1 cellular context compared by ENCODE assay signal in the genomic region with DNA sequence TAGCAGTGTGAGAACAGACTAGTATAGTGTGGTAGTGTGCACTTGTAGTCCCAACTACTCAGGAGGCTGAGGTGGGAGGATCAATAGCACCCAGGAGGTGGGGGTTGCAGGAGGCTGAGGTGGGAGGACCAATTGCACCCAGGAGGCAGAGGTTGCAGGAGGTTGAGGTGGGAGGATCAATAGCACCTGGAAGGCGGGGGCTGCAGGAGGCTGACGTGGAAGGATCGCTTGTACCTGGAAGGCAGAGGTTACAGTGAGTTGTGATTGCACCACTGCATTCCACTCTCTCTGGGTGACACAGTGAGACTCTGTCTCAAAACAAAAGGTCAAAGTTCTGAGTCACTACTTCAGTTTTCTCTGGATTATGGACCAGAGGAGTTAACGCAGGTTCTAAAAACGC.
TF ChIP-seq lines count a peak whose summit lies in the region.

No MANE protein-coding gene starts in this region.

TF ChIP-seq in HepG2, 621 proteins besides CTCF, POLR2A, EP300 and RAD21 (continued from another document and continues in another):
- TF ChIP-seq ZNF775 (CRISPR knock-in tag; IDR thresholded peaks at IDR 0.05; ENCODE audit: borderline replicate concordance) (no peak), ZNF552 (CRISPR knock-in tag; IDR thresholded peaks at IDR 0.05; ENCODE audit: borderline replicate concordance) (no peak), ZNF619 (CRISPR knock-in tag; IDR thresholded peaks at IDR 0.05) (no peak), ZMYM2 (CRISPR knock-in tag; IDR thresholded peaks at IDR 0.05) (peak; percentile 68; the same call in 1 of the 2 replicates), SATB2 (CRISPR knock-in tag; IDR thresholded peaks at IDR 0.05) (no peak), FIP1L1 (IDR thresholded peaks at IDR 0.05; ENCODE audit: borderline replicate concordance, insufficient read depth, low read depth, low read length) (no peak), AFF4 (CRISPR knock-in tag; IDR thresholded peaks at IDR 0.05) (no peak), KDM3A (CRISPR knock-in tag; IDR thresholded peaks at IDR 0.05; ENCODE audit: low read depth) (no peak), ZNF260 (CRISPR knock-in tag; IDR thresholded peaks at IDR 0.05; ENCODE audit: borderline replicate concordance, low read depth) (no peak), RFXANK (CRISPR knock-in tag; IDR thresholded peaks at IDR 0.05) (no peak), NFYB (CRISPR knock-in tag; IDR thresholded peaks at IDR 0.05) (no peak), PHF21A (CRISPR knock-in tag; IDR thresholded peaks at IDR 0.05) (0 out of 2 replicates have a peak, but pooled peaks have one; percentile 44), LCORL (IDR thresholded peaks at IDR 0.05) (no peak), LCORL (CRISPR knock-in tag; IDR thresholded peaks at IDR 0.05) (0 out of 2 replicates have a peak, but pooled peaks have one; percentile 40), ZNF343 (CRISPR knock-in tag; IDR thresholded peaks at IDR 0.05) (no peak), MEIS1 (CRISPR knock-in tag; IDR thresholded peaks at IDR 0.05; ENCODE audit: borderline replicate concordance) (peak; percentile 45; the same call in 1 of the 2 replicates), TOPORS (CRISPR knock-in tag; IDR thresholded peaks at IDR 0.05) (no peak), ZEB1 (IDR thresholded peaks at IDR 0.05; ENCODE audit: insufficient replicate concordance, low read depth) (peak; percentile 93), CEBPG (CRISPR knock-in tag; IDR thresholded peaks at IDR 0.05) (peak; percentile 90), PHF5A (CRISPR knock-in tag; IDR thresholded peaks at IDR 0.05; ENCODE audit: low read depth, unreplicated experiment) (peak; percentile 32), ZNF160 (CRISPR knock-in tag; IDR thresholded peaks at IDR 0.05) (no peak), HIC2 (CRISPR knock-in tag; IDR thresholded peaks at IDR 0.05; ENCODE audit: low read depth) (no peak), CBX5 (CRISPR knock-in tag; IDR thresholded peaks at IDR 0.05; ENCODE audit: borderline replicate concordance) (0 out of 2 replicates have a peak, but pooled peaks have one; percentile 37), MTERF4 (CRISPR knock-in tag; IDR thresholded peaks at IDR 0.05) (no peak), PPARG (CRISPR knock-in tag; conservative IDR thresholded peaks at IDR 0.05) (0 out of 2 replicates have a peak, but pooled peaks have one; percentile 49), NFIC (IDR thresholded peaks at IDR 0.05; ENCODE audit: low read length) (no peak), KLF13 (CRISPR knock-in tag; IDR thresholded peaks at IDR 0.05) (no peak), ESRRA (CRISPR knock-in tag; IDR thresholded peaks at IDR 0.05; ENCODE audit: low read depth) (peak; percentile 56; the same call in 1 of the 2 replicates), CC2D1A (CRISPR knock-in tag; IDR thresholded peaks at IDR 0.05) (no peak), SP5 (CRISPR knock-in tag; IDR thresholded peaks at IDR 0.05; ENCODE audit: borderline replicate concordance, low read depth) (no peak), MTA1 (CRISPR knock-in tag; IDR thresholded peaks at IDR 0.05; ENCODE audit: borderline replicate concordance) (peak; percentile 46; the same call in 1 of the 2 replicates), MTF2 (CRISPR knock-in tag; IDR thresholded peaks at IDR 0.05; ENCODE audit: borderline replicate concordance) (no peak), PRDM15 (CRISPR knock-in tag; IDR thresholded peaks at IDR 0.05) (no peak)
- TF ChIP-seq, protein P1, sequence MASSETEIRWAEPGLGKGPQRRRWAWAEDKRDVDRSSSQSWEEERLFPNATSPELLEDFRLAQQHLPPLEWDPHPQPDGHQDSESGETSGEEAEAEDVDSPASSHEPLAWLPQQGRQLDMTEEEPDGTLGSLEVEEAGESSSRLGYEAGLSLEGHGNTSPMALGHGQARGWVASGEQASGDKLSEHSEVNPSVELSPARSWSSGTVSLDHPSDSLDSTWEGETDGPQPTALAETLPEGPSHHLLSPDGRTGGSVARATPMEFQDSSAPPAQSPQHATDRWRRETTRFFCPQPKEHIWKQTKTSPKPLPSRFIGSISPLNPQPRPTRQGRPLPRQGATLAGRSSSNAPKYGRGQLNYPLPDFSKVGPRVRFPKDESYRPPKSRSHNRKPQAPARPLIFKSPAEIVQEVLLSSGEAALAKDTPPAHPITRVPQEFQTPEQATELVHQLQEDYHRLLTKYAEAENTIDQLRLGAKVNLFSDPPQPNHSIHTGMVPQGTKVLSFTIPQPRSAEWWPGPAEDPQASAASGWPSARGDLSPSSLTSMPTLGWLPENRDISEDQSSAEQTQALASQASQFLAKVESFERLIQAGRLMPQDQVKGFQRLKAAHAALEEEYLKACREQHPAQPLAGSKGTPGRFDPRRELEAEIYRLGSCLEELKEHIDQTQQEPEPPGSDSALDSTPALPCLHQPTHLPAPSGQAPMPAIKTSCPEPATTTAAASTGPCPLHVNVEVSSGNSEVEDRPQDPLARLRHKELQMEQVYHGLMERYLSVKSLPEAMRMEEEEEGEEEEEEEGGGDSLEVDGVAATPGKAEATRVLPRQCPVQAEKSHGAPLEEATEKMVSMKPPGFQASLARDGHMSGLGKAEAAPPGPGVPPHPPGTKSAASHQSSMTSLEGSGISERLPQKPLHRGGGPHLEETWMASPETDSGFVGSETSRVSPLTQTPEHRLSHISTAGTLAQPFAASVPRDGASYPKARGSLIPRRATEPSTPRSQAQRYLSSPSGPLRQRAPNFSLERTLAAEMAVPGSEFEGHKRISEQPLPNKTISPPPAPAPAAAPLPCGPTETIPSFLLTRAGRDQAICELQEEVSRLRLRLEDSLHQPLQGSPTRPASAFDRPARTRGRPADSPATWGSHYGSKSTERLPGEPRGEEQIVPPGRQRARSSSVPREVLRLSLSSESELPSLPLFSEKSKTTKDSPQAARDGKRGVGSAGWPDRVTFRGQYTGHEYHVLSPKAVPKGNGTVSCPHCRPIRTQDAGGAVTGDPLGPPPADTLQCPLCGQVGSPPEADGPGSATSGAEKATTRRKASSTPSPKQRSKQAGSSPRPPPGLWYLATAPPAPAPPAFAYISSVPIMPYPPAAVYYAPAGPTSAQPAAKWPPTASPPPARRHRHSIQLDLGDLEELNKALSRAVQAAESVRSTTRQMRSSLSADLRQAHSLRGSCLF (CRISPR knock-in tag; IDR thresholded peaks at IDR 0.05; ENCODE audit: borderline replicate concordance) = no peak
- TF ChIP-seq, protein P2, sequence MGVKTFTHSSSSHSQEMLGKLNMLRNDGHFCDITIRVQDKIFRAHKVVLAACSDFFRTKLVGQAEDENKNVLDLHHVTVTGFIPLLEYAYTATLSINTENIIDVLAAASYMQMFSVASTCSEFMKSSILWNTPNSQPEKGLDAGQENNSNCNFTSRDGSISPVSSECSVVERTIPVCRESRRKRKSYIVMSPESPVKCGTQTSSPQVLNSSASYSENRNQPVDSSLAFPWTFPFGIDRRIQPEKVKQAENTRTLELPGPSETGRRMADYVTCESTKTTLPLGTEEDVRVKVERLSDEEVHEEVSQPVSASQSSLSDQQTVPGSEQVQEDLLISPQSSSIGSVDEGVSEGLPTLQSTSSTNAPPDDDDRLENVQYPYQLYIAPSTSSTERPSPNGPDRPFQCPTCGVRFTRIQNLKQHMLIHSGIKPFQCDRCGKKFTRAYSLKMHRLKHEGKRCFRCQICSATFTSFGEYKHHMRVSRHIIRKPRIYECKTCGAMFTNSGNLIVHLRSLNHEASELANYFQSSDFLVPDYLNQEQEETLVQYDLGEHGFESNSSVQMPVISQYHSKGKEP (CRISPR knock-in tag; IDR thresholded peaks at IDR 0.05) = no peak
- TF ChIP-seq, protein P3, sequence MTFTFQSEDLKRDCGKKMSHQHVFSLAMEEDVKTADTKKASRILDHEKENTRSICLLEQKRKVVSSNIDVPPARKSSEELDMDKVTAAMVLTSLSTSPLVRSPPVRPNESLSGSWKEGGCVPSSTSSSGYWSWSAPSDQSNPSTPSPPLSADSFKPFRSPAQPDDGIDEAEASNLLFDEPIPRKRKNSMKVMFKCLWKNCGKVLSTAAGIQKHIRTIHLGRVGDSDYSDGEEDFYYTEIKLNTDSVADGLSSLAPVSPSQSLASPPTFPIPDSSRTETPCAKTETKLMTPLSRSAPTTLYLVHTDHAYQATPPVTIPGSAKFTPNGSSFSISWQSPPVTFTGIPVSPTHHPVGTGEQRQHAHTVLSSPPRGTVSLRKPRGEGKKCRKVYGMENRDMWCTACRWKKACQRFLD (CRISPR knock-in tag; IDR thresholded peaks at IDR 0.05; ENCODE audit: borderline replicate concordance) = no peak
- TF ChIP-seq, protein P4, sequence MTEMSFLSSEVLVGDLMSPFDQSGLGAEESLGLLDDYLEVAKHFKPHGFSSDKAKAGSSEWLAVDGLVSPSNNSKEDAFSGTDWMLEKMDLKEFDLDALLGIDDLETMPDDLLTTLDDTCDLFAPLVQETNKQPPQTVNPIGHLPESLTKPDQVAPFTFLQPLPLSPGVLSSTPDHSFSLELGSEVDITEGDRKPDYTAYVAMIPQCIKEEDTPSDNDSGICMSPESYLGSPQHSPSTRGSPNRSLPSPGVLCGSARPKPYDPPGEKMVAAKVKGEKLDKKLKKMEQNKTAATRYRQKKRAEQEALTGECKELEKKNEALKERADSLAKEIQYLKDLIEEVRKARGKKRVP (CRISPR knock-in tag; IDR thresholded peaks at IDR 0.05) = peak in 1 of 2 experiments; percentile 36; a peak in 1 of 4 replicates
- TF ChIP-seq, protein P5, sequence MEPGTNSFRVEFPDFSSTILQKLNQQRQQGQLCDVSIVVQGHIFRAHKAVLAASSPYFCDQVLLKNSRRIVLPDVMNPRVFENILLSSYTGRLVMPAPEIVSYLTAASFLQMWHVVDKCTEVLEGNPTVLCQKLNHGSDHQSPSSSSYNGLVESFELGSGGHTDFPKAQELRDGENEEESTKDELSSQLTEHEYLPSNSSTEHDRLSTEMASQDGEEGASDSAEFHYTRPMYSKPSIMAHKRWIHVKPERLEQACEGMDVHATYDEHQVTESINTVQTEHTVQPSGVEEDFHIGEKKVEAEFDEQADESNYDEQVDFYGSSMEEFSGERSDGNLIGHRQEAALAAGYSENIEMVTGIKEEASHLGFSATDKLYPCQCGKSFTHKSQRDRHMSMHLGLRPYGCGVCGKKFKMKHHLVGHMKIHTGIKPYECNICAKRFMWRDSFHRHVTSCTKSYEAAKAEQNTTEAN (CRISPR knock-in tag; conservative IDR thresholded peaks at IDR 0.05) = no peak
